In the genomic region with DNA sequence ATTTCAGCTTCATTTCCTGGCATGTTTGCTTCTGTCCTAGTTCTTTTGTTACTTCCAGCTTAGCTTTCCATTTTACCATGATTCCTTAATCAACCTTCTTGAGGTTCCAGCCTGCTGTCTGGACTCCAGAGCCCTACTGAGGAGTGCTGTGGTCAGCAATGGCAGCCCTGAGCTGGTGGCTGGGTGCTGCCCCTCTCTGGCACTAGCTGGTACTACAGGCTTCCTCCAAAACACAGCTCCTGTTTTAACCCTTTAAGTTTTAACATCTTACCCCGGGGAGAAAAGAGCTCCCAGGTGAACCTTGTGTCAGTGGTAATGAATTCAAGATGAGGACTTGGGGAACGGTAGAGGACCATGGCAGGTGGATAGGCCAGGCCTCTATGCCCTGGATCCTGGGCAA, we compare ENCODE assay signal across 12 cellular contexts.
DNase-seq lines count a peak whose midpoint lies in the region; ATAC-seq and TF ChIP-seq lines count a peak whose summit lies in the region.
"Had no signal": no experiment of that assay in that cellular context is flagged by ENCODE, and none has a peak within 500 bp of the region (broad histone marks: within the 10 kb centered on the region; RNA-seq: fewer than 3 reads in every experiment).

No MANE protein-coding gene starts in this region.

- ATAC-seq in activated T-helper 17 cell treated with anti-CD3 and anti-CD28 coated beads, Interleukin-2, amount 50 U/mL, for 72 hours (replicated peaks) = no peak

- DNase-seq in AG09309 (ENCODE audit: low read depth) = no peak
- DNase-seq in NCI-H69 (lab: John Stamatoyannopoulos, UW) = peak; percentile 5
- no peak for DNase-seq in fibroblast of villous mesenchyme (ENCODE audit: low read depth)
- DNase-seq in effector CD4-positive, alpha-beta T cell = no peak
- no peak for DNase-seq in ureter (ENCODE audit: low spot score)
- DNase-seq in activated T-helper 2 cell treated with anti-CD3 and anti-CD28 coated beads, Interferon-gamma antibody, Interleukin-2, Interleukin-4, amounts not matched to agents 10 μg/mL and 5 μg/mL and 100 μg/mL, durations not matched to agents 14 hours and 24 hours and 36 hours (ENCODE audit: low spot score) = no peak
- DNase-seq: activated CD8-positive, alpha-beta memory T cell treated with anti-CD3 and anti-CD28 coated beads, Interleukin-2, amount 50 U/mL, for 4 hours; CD4-positive, alpha-beta memory T cell; NCI-H146; stimulated activated CD4-positive, alpha-beta T cell treated with anti-CD3 and anti-CD28 coated beads, Interleukin-15, amount 100 ng/mL, for 24 hours had no signal

- H3K27ac Mint-ChIP-seq in activated T-helper 17 cell treated with anti-CD3 and anti-CD28 coated beads, Interleukin-2, amount 50 U/mL, for 72 hours = no peak overlapping the region
- no peak overlapping the region for H3K27ac Mint-ChIP-seq in activated T-helper 2 cell treated with anti-CD3 and anti-CD28 coated beads, Interferon-gamma antibody, Interleukin-2, Interleukin-4, amounts not matched to agents 10 μg/mL and 5 μg/mL and 100 μg/mL, durations not matched to agents 14 hours and 24 hours and 36 hours
- H3K27ac Mint-ChIP-seq: CD4-positive, alpha-beta memory T cell had no signal

- intact Hi-C loops in activated T-helper 2 cell treated with anti-CD3 and anti-CD28 coated beads, Interferon-gamma antibody, Interleukin-2, Interleukin-4, amounts not matched to agents 10 μg/mL and 5 μg/mL and 100 μg/mL, durations not matched to agents 14 hours and 24 hours and 36 hours (cut with micrococcal nuclease) = no loop called here

- no peaks in the 10 kb centered on the region for H3K4me1 Mint-ChIP-seq in activated T-helper 17 cell treated with anti-CD3 and anti-CD28 coated beads, Interleukin-2, amount 50 U/mL, for 72 hours
- no peaks in the 10 kb centered on the region for H3K4me1 Mint-ChIP-seq in activated T-helper 2 cell treated with anti-CD3 and anti-CD28 coated beads, Interferon-gamma antibody, Interleukin-2, Interleukin-4, amounts not matched to agents 10 μg/mL and 5 μg/mL and 100 μg/mL, durations not matched to agents 14 hours and 24 hours and 36 hours (ENCODE audit: low read depth)
- H3K4me1 Mint-ChIP-seq: CD4-positive, alpha-beta memory T cell had no signal

- peak; percentile 5 for TF ChIP-seq CTCF in AG09309 (IDR thresholded peaks at IDR 0.05; ENCODE audit: control insufficient read depth, insufficient read depth, low read depth, low read length, missing control alignments)
- TF ChIP-seq CTCF in GM12874 (IDR thresholded peaks at IDR 0.05; ENCODE audit: insufficient read depth, low read depth, low read length) = 0 out of 2 replicates have a peak, but pooled peaks have one; percentile 9
- TF ChIP-seq CTCF in fibroblast of villous mesenchyme (IDR thresholded peaks at IDR 0.05; ENCODE audit: insufficient read depth, low read depth, low read length) = peak; percentile 17

- no peaks in the 10 kb centered on the region for H3K27me3 Mint-ChIP-seq in activated T-helper 17 cell treated with anti-CD3 and anti-CD28 coated beads, Interleukin-2, amount 50 U/mL, for 72 hours
- no peaks in the 10 kb centered on the region for H3K27me3 Mint-ChIP-seq in activated T-helper 2 cell treated with anti-CD3 and anti-CD28 coated beads, Interferon-gamma antibody, Interleukin-2, Interleukin-4, amounts not matched to agents 10 μg/mL and 5 μg/mL and 100 μg/mL, durations not matched to agents 14 hours and 24 hours and 36 hours (ENCODE audit: low read depth)
- H3K27me3 Mint-ChIP-seq: CD4-positive, alpha-beta memory T cell had no signal

- H3K4me3 ChIP-seq in AG09309 (ENCODE audit: control insufficient read depth, low read depth, low read length) = no peak overlapping the region
- H3K4me3 ChIP-seq in fibroblast of villous mesenchyme (ENCODE audit: low read depth, low read length) = no peak overlapping the region

- H3K4me3 Mint-ChIP-seq in activated T-helper 17 cell treated with anti-CD3 and anti-CD28 coated beads, Interleukin-2, amount 50 U/mL, for 72 hours = no peak overlapping the region
- no peak overlapping the region for H3K4me3 Mint-ChIP-seq in activated T-helper 2 cell treated with anti-CD3 and anti-CD28 coated beads, Interferon-gamma antibody, Interleukin-2, Interleukin-4, amounts not matched to agents 10 μg/mL and 5 μg/mL and 100 μg/mL, durations not matched to agents 14 hours and 24 hours and 36 hours (ENCODE audit: low read depth)
- H3K4me3 Mint-ChIP-seq: CD4-positive, alpha-beta memory T cell had no signal

- no peaks in the 10 kb centered on the region for H3K36me3 Mint-ChIP-seq in activated T-helper 17 cell treated with anti-CD3 and anti-CD28 coated beads, Interleukin-2, amount 50 U/mL, for 72 hours (ENCODE audit: low read depth)
- H3K36me3 Mint-ChIP-seq in activated T-helper 2 cell treated with anti-CD3 and anti-CD28 coated beads, Interferon-gamma antibody, Interleukin-2, Interleukin-4, amounts not matched to agents 10 μg/mL and 5 μg/mL and 100 μg/mL, durations not matched to agents 14 hours and 24 hours and 36 hours (ENCODE audit: low read depth) = no peaks in the 10 kb centered on the region
- H3K36me3 Mint-ChIP-seq: CD4-positive, alpha-beta memory T cell had no signal

- H3K9me3 Mint-ChIP-seq in activated T-helper 17 cell treated with anti-CD3 and anti-CD28 coated beads, Interleukin-2, amount 50 U/mL, for 72 hours = peaks cover 23% of the 10 kb centered on the region
- peaks cover 38% of the 10 kb centered on the region for H3K9me3 Mint-ChIP-seq in activated T-helper 2 cell treated with anti-CD3 and anti-CD28 coated beads, Interferon-gamma antibody, Interleukin-2, Interleukin-4, amounts not matched to agents 10 μg/mL and 5 μg/mL and 100 μg/mL, durations not matched to agents 14 hours and 24 hours and 36 hours
